ENCODE assay signal across 8 cellular contexts in the genomic region with DNA sequence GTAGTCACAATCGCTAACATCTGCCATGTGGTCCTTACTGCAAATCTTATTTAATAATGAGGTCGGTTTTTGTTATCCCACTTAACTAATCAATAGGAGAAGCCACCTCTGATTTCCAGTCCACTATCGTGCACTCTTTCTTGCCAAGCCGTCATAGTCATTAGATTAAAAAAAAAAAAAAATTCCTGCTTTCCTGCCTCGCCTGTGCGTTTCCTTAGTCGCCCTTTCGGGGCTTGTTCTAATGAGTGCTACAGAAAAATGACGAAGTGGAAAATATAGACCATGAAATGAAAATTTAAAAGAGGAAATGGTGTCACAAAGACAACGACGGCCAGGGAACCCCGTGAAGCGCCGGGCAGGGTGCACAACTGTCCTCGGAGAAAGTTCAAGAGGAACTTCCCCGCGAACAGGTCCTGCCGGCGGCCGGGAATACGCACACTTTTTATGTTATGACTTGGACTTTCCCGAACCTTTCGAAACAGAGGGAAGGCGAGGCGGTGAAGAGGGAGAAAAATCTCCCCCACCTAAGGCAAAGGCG.
A peak's percentile ranks its signal among the peaks of the same experiment; 100 is the strongest.
DNase-seq lines count a peak whose midpoint lies in the region; ATAC-seq and TF ChIP-seq lines count a peak whose summit lies in the region.

No MANE protein-coding gene starts in this region.

- H3K4me3 ChIP-seq in AG10803 (ENCODE audit: low read length) (peak overlapping the region; percentile 64), SU-DHL-6 (ENCODE audit: insufficient read depth, low read length, poor library complexity, severe bottlenecking) (peak overlapping the region; percentile 93), coronary artery (peak overlapping the region; percentile 91)

- peak overlapping the region; percentile 86 for H3K27ac ChIP-seq in SU-DHL-6 (ENCODE audit: low read depth, low read length)
- peak overlapping the region; percentile 92 to 96 for H3K27ac ChIP-seq in coronary artery

- H3K27ac Mint-ChIP-seq in stimulated activated naive CD8-positive, alpha-beta T cell treated with anti-CD3 and anti-CD28 coated beads, Interleukin-15, Interleukin-2, amounts not matched to agents 100 ng/mL and 50 ng/mL, for 24 hours = peak overlapping the region; percentile 100

- H3K36me3 Mint-ChIP-seq in stimulated activated naive CD8-positive, alpha-beta T cell treated with anti-CD3 and anti-CD28 coated beads, Interleukin-15, Interleukin-2, amounts not matched to agents 100 ng/mL and 50 ng/mL, for 24 hours (ENCODE audit: low read depth) = peaks cover 21% of the 10 kb centered on the region

- peak overlapping the region; percentile 80 for H2AFZ ChIP-seq in SU-DHL-6 (ENCODE audit: low read depth, low read length, severe bottlenecking)

- H3F3A ChIP-seq in SU-DHL-6 (ENCODE audit: insufficient read depth) = peaks cover 8% of the 10 kb centered on the region

- ATAC-seq in GM19324 (IDR thresholded peaks at IDR 0.05; ENCODE audit: low FRiP score, unreplicated experiment) (peak; percentile 24), HG03432 (IDR thresholded peaks at IDR 0.05; ENCODE audit: unreplicated experiment) (peak; percentile 22)

- peak overlapping the region; percentile 92 for H3K4me2 ChIP-seq in SU-DHL-6 (ENCODE audit: low read depth, low read length, poor library complexity, severe bottlenecking)

- H3K36me3 ChIP-seq in SU-DHL-6 (ENCODE audit: low read length) = no peaks in the 10 kb centered on the region

- no peaks in the 10 kb centered on the region for H3K27me3 Mint-ChIP-seq in stimulated activated naive CD8-positive, alpha-beta T cell treated with anti-CD3 and anti-CD28 coated beads, Interleukin-15, Interleukin-2, amounts not matched to agents 100 ng/mL and 50 ng/mL, for 24 hours

- peak overlapping the region; percentile 83 for H3K9ac ChIP-seq in SU-DHL-6 (ENCODE audit: low read length)

- peaks cover 37% of the 10 kb centered on the region for H3K4me1 Mint-ChIP-seq in stimulated activated naive CD8-positive, alpha-beta T cell treated with anti-CD3 and anti-CD28 coated beads, Interleukin-15, Interleukin-2, amounts not matched to agents 100 ng/mL and 50 ng/mL, for 24 hours (ENCODE audit: low read depth)

- no peaks in the 10 kb centered on the region for H3K9me2 ChIP-seq in SU-DHL-6 (replicated peaks; ENCODE audit: insufficient read depth, low read length)

- peak overlapping the region; percentile 95 for H3K4me3 Mint-ChIP-seq in stimulated activated naive CD8-positive, alpha-beta T cell treated with anti-CD3 and anti-CD28 coated beads, Interleukin-15, Interleukin-2, amounts not matched to agents 100 ng/mL and 50 ng/mL, for 24 hours

- no peak for DNase-seq in AG10803 (ENCODE audit: low read depth)
- peak; percentile 84 for DNase-seq in coronary artery (ENCODE audit: low spot score)
- peak; percentile 72 for DNase-seq in medulla oblongata (ENCODE audit: extremely low spot score)
- DNase-seq in cerebellar nuclear complex (lab: John Stamatoyannopoulos, UW) = no peak

- TF ChIP-seq CTCF in AG10803 (conservative IDR thresholded peaks at IDR 0.05; ENCODE audit: low read length) (no peak), SU-DHL-6 (IDR thresholded peaks at IDR 0.05; ENCODE audit: insufficient read depth, low read length, poor library complexity, severe bottlenecking) (no peak), coronary artery (IDR thresholded peaks at IDR 0.05) (no peak)

- no peaks in the 10 kb centered on the region for H3K9me3 ChIP-seq in SU-DHL-6 (ENCODE audit: insufficient read depth, low read length)

- no peaks in the 10 kb centered on the region for H4K20me1 ChIP-seq in SU-DHL-6 (ENCODE audit: low read depth, low read length)

- H3K79me2 ChIP-seq in SU-DHL-6 (ENCODE audit: insufficient read depth, low read length) = peaks cover 38% of the 10 kb centered on the region

- H3K9me3 Mint-ChIP-seq in stimulated activated naive CD8-positive, alpha-beta T cell treated with anti-CD3 and anti-CD28 coated beads, Interleukin-15, Interleukin-2, amounts not matched to agents 100 ng/mL and 50 ng/mL, for 24 hours = no peaks in the 10 kb centered on the region

- no peaks in the 10 kb centered on the region for H3K27me3 ChIP-seq in SU-DHL-6 (ENCODE audit: low read length)

Comparison
In these comparisons a context has a peak if more than half of its experiments do, and no peak if none do; other contexts are left out.
1. DNase-seq: peak in coronary artery (single experiment) and medulla oblongata (single experiment); none in AG10803 (single experiment) and cerebellar nuclear complex (0 of 2).
2. Peak in every context shown above with its lines, with median percentiles within 50 percentile points of each other: H3K4me3 ChIP-seq.